1 cellular context compared by ENCODE assay signal in the genomic region with DNA sequence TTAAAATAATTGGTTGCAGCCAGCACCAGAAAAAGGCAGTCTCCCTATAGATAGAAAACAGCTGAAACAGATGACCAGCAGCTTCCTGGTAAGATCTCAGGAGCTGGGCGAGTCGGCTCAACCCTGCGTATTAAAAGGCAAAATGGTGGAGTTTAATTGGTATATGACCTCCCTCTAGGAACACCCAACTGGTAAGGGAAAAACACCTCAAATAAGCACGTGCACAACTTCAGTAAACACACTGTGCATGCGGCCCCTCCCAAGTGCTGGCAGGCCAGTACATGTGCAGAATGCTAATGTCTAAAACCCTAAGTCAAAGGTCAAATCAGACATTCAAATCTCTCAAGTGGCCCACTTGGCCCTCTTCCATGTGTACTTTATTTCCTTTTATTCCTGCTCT.
TF ChIP-seq lines count a peak whose summit lies in the region.

No MANE protein-coding gene starts in this region.

TF ChIP-seq in WTC11, 78 proteins besides CTCF, POLR2A, EP300 and RAD21:
- TF ChIP-seq PRDM15 (CRISPR knock-in tag; IDR thresholded peaks at IDR 0.05) (no peak), JUN (CRISPR knock-in tag; IDR thresholded peaks at IDR 0.05) (no peak), NR2C2 (CRISPR knock-in tag; IDR thresholded peaks at IDR 0.05) (no peak)
- TF ChIP-seq, protein P1, sequence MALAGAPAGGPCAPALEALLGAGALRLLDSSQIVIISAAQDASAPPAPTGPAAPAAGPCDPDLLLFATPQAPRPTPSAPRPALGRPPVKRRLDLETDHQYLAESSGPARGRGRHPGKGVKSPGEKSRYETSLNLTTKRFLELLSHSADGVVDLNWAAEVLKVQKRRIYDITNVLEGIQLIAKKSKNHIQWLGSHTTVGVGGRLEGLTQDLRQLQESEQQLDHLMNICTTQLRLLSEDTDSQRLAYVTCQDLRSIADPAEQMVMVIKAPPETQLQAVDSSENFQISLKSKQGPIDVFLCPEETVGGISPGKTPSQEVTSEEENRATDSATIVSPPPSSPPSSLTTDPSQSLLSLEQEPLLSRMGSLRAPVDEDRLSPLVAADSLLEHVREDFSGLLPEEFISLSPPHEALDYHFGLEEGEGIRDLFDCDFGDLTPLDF (CRISPR knock-in tag; IDR thresholded peaks at IDR 0.05), result no peak
